Comparison of ENCODE assay signal across 21 cellular contexts in the genomic region with DNA sequence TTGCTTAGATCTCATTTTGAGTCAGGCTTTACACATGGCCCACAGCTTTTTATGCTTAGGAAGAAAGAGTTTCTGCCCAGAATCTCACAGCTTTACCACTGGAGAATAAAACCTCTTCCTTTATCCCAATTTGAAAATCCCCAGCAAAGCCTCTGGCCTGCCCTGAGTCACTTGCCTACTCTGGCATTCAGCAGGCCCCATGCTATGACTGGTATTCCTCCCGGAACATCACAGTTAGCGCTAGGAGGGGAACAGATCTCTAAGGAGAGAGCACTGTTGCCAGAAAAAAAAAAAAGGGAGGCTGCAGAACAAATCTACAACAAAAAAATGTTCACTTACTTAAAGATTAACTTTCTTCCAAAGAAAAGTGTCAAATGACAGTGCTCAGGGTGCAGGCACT.
DNase-seq lines count a peak whose midpoint lies in the region; ATAC-seq, FAIRE-seq and TF ChIP-seq lines count a peak whose summit lies in the region.
"Had no signal": no experiment of that assay in that cellular context is flagged by ENCODE, and none has a peak within 500 bp of the region (broad histone marks: within the 10 kb centered on the region; RNA-seq: fewer than 3 reads in every experiment).

No MANE protein-coding gene starts in this region.

- H3K4me3 Mint-ChIP-seq in astrocyte (ENCODE audit: unreplicated experiment) = no peak overlapping the region
- H3K4me3 Mint-ChIP-seq: activated CD8-positive, alpha-beta T cell treated with anti-CD3 and anti-CD28 coated beads for 36 hours; CD8-positive, alpha-beta T cell; effector memory CD8-positive, alpha-beta T cell had no signal

- peaks cover 3% of the 10 kb centered on the region for H3K36me3 Mint-ChIP-seq in astrocyte (ENCODE audit: low read depth, unreplicated experiment)

- no peaks in the 10 kb centered on the region for H4K20me1 ChIP-seq in astrocyte (ENCODE audit: insufficient read depth, low read length)

- no peaks in the 10 kb centered on the region for H3K9me3 Mint-ChIP-seq in astrocyte (ENCODE audit: unreplicated experiment)
- H3K9me3 Mint-ChIP-seq: activated CD8-positive, alpha-beta T cell treated with anti-CD3 and anti-CD28 coated beads for 36 hours; CD8-positive, alpha-beta T cell; effector memory CD8-positive, alpha-beta T cell had no signal

- FAIRE-seq in astrocyte (lab: Jason Lieb, UNC) = peak; percentile 34
- FAIRE-seq: GM12892 had no signal

- no peaks in the 10 kb centered on the region for H3K27me3 ChIP-seq in astrocyte (ENCODE audit: insufficient read depth, low read length)
- H3K27me3 ChIP-seq: esophagus squamous epithelium had no signal

- ATAC-seq in GM21717 (IDR thresholded peaks at IDR 0.05; ENCODE audit: unreplicated experiment) (no peak), GM21447 (IDR thresholded peaks at IDR 0.05; ENCODE audit: unreplicated experiment) (no peak)
- ATAC-seq: activated CD8-positive, alpha-beta T cell treated with anti-CD3 and anti-CD28 coated beads for 36 hours; CD8-positive, alpha-beta T cell; effector memory CD8-positive, alpha-beta T cell had no signal

- peaks cover 29% of the 10 kb centered on the region for H3K4me1 Mint-ChIP-seq in astrocyte (ENCODE audit: low read depth, unreplicated experiment)

- no peak overlapping the region for H3K4me2 ChIP-seq in astrocyte (ENCODE audit: low read length)
- H3K4me2 ChIP-seq: SK-N-SH had no signal

- no peaks in the 10 kb centered on the region for H3K27me3 Mint-ChIP-seq in astrocyte (ENCODE audit: low read depth, unreplicated experiment)
- H3K27me3 Mint-ChIP-seq: activated CD8-positive, alpha-beta T cell treated with anti-CD3 and anti-CD28 coated beads for 36 hours; effector memory CD8-positive, alpha-beta T cell had no signal

- H3K4me1 ChIP-seq in astrocyte (ENCODE audit: insufficient read depth, low read length) = peaks cover 12% of the 10 kb centered on the region
- H3K4me1 ChIP-seq: left ventricle myocardium inferior had no signal

- no peaks in the 10 kb centered on the region for H3K9me3 ChIP-seq in astrocyte (ENCODE audit: insufficient read depth, low read depth, low read length)
- H3K9me3 ChIP-seq: esophagus squamous epithelium, HAP-1, left ventricle myocardium inferior, SK-N-SH had no signal

- peak; percentile 74 for DNase-seq in EH (ENCODE audit: low read depth)
- DNase-seq in astrocyte (ENCODE audit: low read depth) = peak; percentile 67
- peak; percentile 55 to 82 for DNase-seq in foreskin fibroblast
- peak; percentile 45 for DNase-seq in pons (ENCODE audit: low spot score)
- DNase-seq in GF-D8 (lab: John Stamatoyannopoulos, UW) = no peak
- no peak for DNase-seq in RKO (ENCODE audit: low spot score)
- DNase-seq: ACHN; activated CD8-positive, alpha-beta T cell treated with anti-CD3 and anti-CD28 coated beads for 36 hours; CD8-positive, alpha-beta T cell; DMS53; effector memory CD8-positive, alpha-beta T cell; esophagus squamous epithelium; head of caudate nucleus; left ventricle myocardium inferior; NCI-H510A treated with DMSO at 0.1 percent for 48 hours; retina; SK-N-SH had no signal

- H3K79me2 ChIP-seq in astrocyte (ENCODE audit: insufficient read depth, low read length) = no peaks in the 10 kb centered on the region

- H3K36me3 ChIP-seq in astrocyte (ENCODE audit: insufficient read depth, low read length) = no peaks in the 10 kb centered on the region
- H3K36me3 ChIP-seq: esophagus squamous epithelium, HAP-1, left ventricle myocardium inferior had no signal

- TF ChIP-seq CTCF in astrocyte (IDR thresholded peaks at IDR 0.05; ENCODE audit: insufficient read depth, low read depth, low read length) = no peak
- TF ChIP-seq CTCF in foreskin fibroblast (IDR thresholded peaks at IDR 0.05; ENCODE audit: low read depth, low read length) = no peak

- peak overlapping the region; percentile 80 for H3K27ac Mint-ChIP-seq in astrocyte (ENCODE audit: unreplicated experiment)
- H3K27ac Mint-ChIP-seq: activated CD8-positive, alpha-beta T cell treated with anti-CD3 and anti-CD28 coated beads for 36 hours; CD8-positive, alpha-beta T cell; effector memory CD8-positive, alpha-beta T cell had no signal

- H3K9ac ChIP-seq in astrocyte (ENCODE audit: low read length) = no peak overlapping the region
- H3K9ac ChIP-seq: SK-N-SH had no signal

- H3K4me3 ChIP-seq in astrocyte (ENCODE audit: insufficient read depth, low read depth, low read length) (no peak overlapping the region), foreskin fibroblast (ENCODE audit: low read depth in 1 of 2, low read length in 2 of 2) (no peak overlapping the region)
- H3K4me3 ChIP-seq: esophagus squamous epithelium, HAP-1, left ventricle myocardium inferior had no signal

- no peak overlapping the region for H3K27ac ChIP-seq in astrocyte (ENCODE audit: low read depth, low read length)
- H3K27ac ChIP-seq: esophagus squamous epithelium, left ventricle myocardium inferior had no signal

- H2AFZ ChIP-seq in astrocyte (ENCODE audit: low read depth, low read length) = no peak overlapping the region

Comparison
In these comparisons a context has a peak if more than half of its experiments do, and no peak if none do; other contexts are left out.
1. DNase-seq: peak in EH (single experiment), astrocyte (single experiment), foreskin fibroblast (2 of 2) and pons (single experiment); none in GF-D8 (single experiment) and RKO (single experiment).